In the genomic region with DNA sequence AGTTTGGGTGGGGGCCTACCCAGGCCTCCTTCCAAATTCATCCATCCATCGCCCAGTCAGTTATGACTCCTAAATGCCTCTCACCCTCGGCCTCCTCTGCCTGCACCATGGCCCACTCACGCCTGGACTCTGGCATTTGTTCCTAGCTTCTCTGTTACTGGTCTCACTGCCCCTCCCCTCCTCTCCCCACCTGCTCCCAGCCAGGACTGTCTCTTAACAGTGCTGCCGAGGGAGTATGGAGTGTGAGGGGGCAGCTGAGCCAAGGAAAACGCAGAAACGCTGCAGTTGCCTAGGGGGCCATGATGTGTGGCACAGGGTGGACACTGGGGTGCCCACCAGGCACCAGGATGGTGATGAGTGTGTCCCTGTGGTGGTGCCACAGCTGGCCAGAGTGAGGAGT, we compare ENCODE assay signal across 8 cellular contexts. TPM values are rescaled to one million over a fixed set of nuclear protein-coding genes. Genes with fewer than 3 reads are reported as not detected.
DNase-seq lines count a peak whose midpoint lies in the region; ATAC-seq and TF ChIP-seq lines count a peak whose summit lies in the region.

No MANE protein-coding gene starts in this region.

- no peak for DNase-seq in AG09309 (ENCODE audit: low read depth)
- DNase-seq in choroid plexus epithelial cell (ENCODE audit: low read depth) = no peak
- DNase-seq in natural killer cell = no peak
- DNase-seq in RKO (ENCODE audit: low spot score) = no peak
- DNase-seq in kidney glomerular epithelial cell (lab: John Stamatoyannopoulos, UW) = no peak
- DNase-seq in NCI-H2029 (lab: John Stamatoyannopoulos, UW) = no peak

- H3K9me3 Mint-ChIP-seq in natural killer cell = no peaks in the 10 kb centered on the region

- no peak overlapping the region for H3K27ac ChIP-seq in HUES48 (ENCODE audit: low read depth, low read length)

- intact Hi-C loops in natural killer cell (cut with micrococcal nuclease) = loop anchor here (2.0 kb wide), 1 partner anchor 91 kb away; no protein-coding TSS in a partner anchor

- no peaks in the 10 kb centered on the region for H3K36me3 Mint-ChIP-seq in natural killer cell

- no peak for TF ChIP-seq CTCF in AG09309 (IDR thresholded peaks at IDR 0.05; ENCODE audit: control insufficient read depth, insufficient read depth, low read depth, low read length, missing control alignments)
- TF ChIP-seq CTCF in choroid plexus epithelial cell (conservative IDR thresholded peaks at IDR 0.05; ENCODE audit: low read depth, low read length) = no peak
- no peak for TF ChIP-seq CTCF in natural killer cell (IDR thresholded peaks at IDR 0.05)

- H3K4me1 ChIP-seq in HUES48 (ENCODE audit: control insufficient read depth, insufficient read depth, low read length) = peaks cover 15% of the 10 kb centered on the region

- ATAC-seq in natural killer cell (no peak), GM19351 (IDR thresholded peaks at IDR 0.05; ENCODE audit: unreplicated experiment) (no peak)

- peaks cover 44% of the 10 kb centered on the region for H3K36me3 ChIP-seq in HUES48 (ENCODE audit: control insufficient read depth, insufficient read depth, low read length)

- no peak overlapping the region; the same call in 1 of the 2 replicates for H3K9ac ChIP-seq in HUES48 (ENCODE audit: low read depth, low read length)

- no peak overlapping the region for H3K27ac Mint-ChIP-seq in natural killer cell

- peak overlapping the region; percentile 47 for H3K4me3 Mint-ChIP-seq in natural killer cell

- no peaks in the 10 kb centered on the region for H3K27me3 ChIP-seq in HUES48 (ENCODE audit: control insufficient read depth, insufficient read depth, low read length)

- H3K27me3 Mint-ChIP-seq in natural killer cell (ENCODE audit: low read depth in 2 of 2) = no peaks in the 10 kb centered on the region

- H3K4me3 ChIP-seq in AG09309 (ENCODE audit: control insufficient read depth, low read depth, low read length) (peak overlapping the region; percentile 56; the same call in 1 of the 2 replicates), HUES48 (ENCODE audit: low read depth, low read length) (peak overlapping the region; percentile 77), choroid plexus epithelial cell (ENCODE audit: low read depth, low read length) (peak overlapping the region; percentile 74)

- H3K4me1 Mint-ChIP-seq in natural killer cell = peaks cover 0 to 10% of the 10 kb centered on the region in 2 donors

- no peaks in the 10 kb centered on the region for H3K9me3 ChIP-seq in HUES48 (ENCODE audit: control insufficient read depth, insufficient read depth, low read length)

RNA-seq across cellular contexts. Expression of gene RCCD1, which starts 3.1 kb away (rescaled TPM):
- 1 to 10 TPM; 4.2 to 5.4 (median 5.1) TPM for total RNA-seq in natural killer cell

RNA-seq across cellular contexts. Expression of gene UNC45A, which starts 22.7 kb away (rescaled TPM):
- total RNA-seq in natural killer cell = 10 to 100 TPM; 39.0 to 58.1 (median 51.5) TPM

RNA-seq across cellular contexts. Expression of gene HDDC3, which starts 25.4 kb away (rescaled TPM):
- total RNA-seq in natural killer cell = 10 to 100 TPM; 11.2 to 14.5 (median 12.1) TPM

RNA-seq across cellular contexts. Expression of gene PRC1, which starts 36.5 kb away (rescaled TPM):
- 10 to 100 TPM; 18.9 to 25.1 (median 23.3) TPM for total RNA-seq in natural killer cell

RNA-seq across cellular contexts. Expression of gene MAN2A2, which starts 54.7 kb away (rescaled TPM):
- 100 to 1,000 TPM; 158 to 200 (median 177) TPM for total RNA-seq in natural killer cell
